In the genomic region with DNA sequence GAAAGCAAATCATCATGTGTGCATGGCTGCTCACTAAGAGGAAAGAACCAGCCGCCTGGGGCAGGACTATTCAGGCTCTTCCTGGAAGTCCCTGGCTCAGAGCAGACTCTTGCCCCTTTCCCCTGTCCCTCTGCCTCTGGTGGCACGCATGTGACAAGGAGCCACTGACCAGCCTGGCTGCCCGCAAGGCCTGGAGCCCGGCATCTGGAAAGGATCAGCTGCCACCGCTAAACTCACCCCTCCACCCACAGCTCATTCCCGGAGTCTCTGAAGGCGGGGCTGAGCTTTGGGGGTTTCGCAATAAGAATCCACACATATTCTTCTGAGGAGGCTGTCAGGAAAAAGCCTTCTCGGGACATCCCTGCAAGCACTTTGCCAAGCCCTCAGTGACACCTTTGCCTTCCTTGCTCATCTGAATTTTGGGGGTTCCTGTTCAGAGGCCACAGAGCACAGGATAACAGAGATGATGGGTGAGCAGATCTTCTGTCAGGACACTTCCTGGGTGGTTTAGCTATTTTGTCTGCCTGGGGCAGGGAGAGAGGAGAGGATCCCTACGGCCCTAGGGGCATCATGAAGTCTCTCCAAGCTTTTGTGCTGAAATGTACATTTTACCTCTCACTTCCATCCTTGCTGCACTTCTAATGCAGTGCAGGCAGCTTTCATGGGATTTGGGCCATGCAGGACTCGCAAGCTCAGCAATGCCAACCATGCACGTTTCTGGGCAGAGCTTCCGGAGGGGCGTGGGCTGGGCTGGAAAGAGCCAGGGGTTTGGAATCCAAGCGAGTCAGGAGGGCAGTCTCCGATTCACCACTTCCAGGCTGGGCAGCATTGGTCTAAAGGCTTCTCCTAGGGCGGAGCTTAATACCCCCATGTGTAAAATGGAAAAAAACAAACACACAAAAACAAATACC, we compare ENCODE assay signal across 8 cellular contexts.
DNase-seq lines count a peak whose midpoint lies in the region; ATAC-seq, FAIRE-seq and TF ChIP-seq lines count a peak whose summit lies in the region.

No MANE protein-coding gene starts in this region.

- no peaks in the 10 kb centered on the region for H3K36me3 ChIP-seq in Peyer's patch
- H3K36me3 ChIP-seq in fibroblast of lung (ENCODE audit: control insufficient read depth, insufficient read depth, low read length) = no peaks in the 10 kb centered on the region

- H3K4me3 ChIP-seq in Peyer's patch (peak overlapping the region in 1 of 4 donors; percentile 3), fibroblast of lung (replicated peaks in 1 of 4; ENCODE audit: control extremely low read depth in 1 of 4, insufficient read depth in 1 of 4, low read depth in 3 of 4, low read length in 4 of 4) (peak overlapping the region; percentile 1 to 63 (median 40))

- no peaks in the 10 kb centered on the region for H3K36me3 Mint-ChIP-seq in nephron progenitor cell (ENCODE audit: low read depth)

- no peaks in the 10 kb centered on the region for H3K79me2 ChIP-seq in fibroblast of lung (ENCODE audit: control insufficient read depth, insufficient read depth, low read length)

- peak overlapping the region; percentile 51 for H2AFZ ChIP-seq in fibroblast of lung (ENCODE audit: low read length)

- peaks cover 0 to 28% (median 0%) of the 10 kb centered on the region in 4 donors for H3K4me1 ChIP-seq in Peyer's patch
- H3K4me1 ChIP-seq in fibroblast of lung (ENCODE audit: control insufficient read depth, extremely low read depth, insufficient read depth, low read length) = peaks cover 7% of the 10 kb centered on the region

- H3K9me3 ChIP-seq in Peyer's patch = no peaks in the 10 kb centered on the region
- no peaks in the 10 kb centered on the region for H3K9me3 ChIP-seq in fibroblast of lung (ENCODE audit: control insufficient read depth, insufficient read depth, low read depth, low read length)

- no peak for ATAC-seq in HG03135 (IDR thresholded peaks at IDR 0.05; ENCODE audit: unreplicated experiment)

- no peak overlapping the region for H3K4me3 Mint-ChIP-seq in nephron progenitor cell

- TF ChIP-seq CTCF in Peyer's patch (IDR thresholded peaks at IDR 0.05) (no peak), fibroblast of lung (conservative IDR thresholded peaks at IDR 0.05 in 1 of 2, IDR thresholded peaks at IDR 0.05 in 1 of 2; ENCODE audit: low read depth in 1 of 2, low read length in 2 of 2) (no peak), nephron progenitor cell (IDR thresholded peaks at IDR 0.05) (no peak)

- H3K27ac ChIP-seq in Peyer's patch = peak overlapping the region; percentile 19 to 57 (median 50)
- H3K27ac ChIP-seq in fibroblast of lung (ENCODE audit: insufficient read depth, low read length) = peak overlapping the region; percentile 75

- TF ChIP-seq POLR2A in Peyer's patch (IDR thresholded peaks at IDR 0.05) (no peak), GM12892 (IDR thresholded peaks at IDR 0.05; ENCODE audit: low read depth, low read length) (no peak)

- DNase-seq in DMS53 treated with DMSO at 0.1 percent for 48 hours (lab: John Stamatoyannopoulos, UW; ENCODE audit: unreplicated experiment) (peak; percentile 40), Peyer's patch (peak; percentile 23 to 81 (median 62)), fibroblast of lung (ENCODE audit: low read depth in 2 of 2) (peak; percentile 88 to 95), nephron progenitor cell (peak; percentile 61), OCI-M2 (lab: John Stamatoyannopoulos, UW; ENCODE audit: unreplicated experiment) (no peak), GM12892 (ENCODE audit: insufficient read length) (no peak)
- no peak for DNase-seq in activated CD4-positive, alpha-beta T cell treated with anti-CD3 and anti-CD28 coated beads, Interleukin-2, amount 50 U/mL, for 4 hours

- peak overlapping the region; percentile 87 for H3K4me2 ChIP-seq in fibroblast of lung (ENCODE audit: extremely low read depth, insufficient read depth, low read length)

- H3K9me3 Mint-ChIP-seq in nephron progenitor cell = peaks cover 4% of the 10 kb centered on the region

- no peak for FAIRE-seq in GM12892 (lab: Jason Lieb, UNC)

- peaks cover 3% of the 10 kb centered on the region for H3K27me3 Mint-ChIP-seq in nephron progenitor cell (ENCODE audit: low read depth, poor library complexity)

- H3K9ac ChIP-seq in fibroblast of lung (ENCODE audit: insufficient read depth, low read length) = no peak overlapping the region

- no peaks in the 10 kb centered on the region for H4K20me1 ChIP-seq in fibroblast of lung (ENCODE audit: control insufficient read depth, extremely low read depth, insufficient read depth, low read length)

- H3K27me3 ChIP-seq in Peyer's patch (no peaks in the 10 kb centered on the region), fibroblast of lung (ENCODE audit: control insufficient read depth, insufficient read depth, low read length) (no peaks in the 10 kb centered on the region)

- H3K27ac Mint-ChIP-seq in nephron progenitor cell = no peak overlapping the region

- H3K4me1 Mint-ChIP-seq in nephron progenitor cell = peaks cover 57% of the 10 kb centered on the region

Comparison
In these comparisons a context has a peak if more than half of its experiments do, and no peak if none do; other contexts are left out.
1. DNase-seq: peak in DMS53 treated with DMSO at 0.1 percent for 48 hours (single experiment), Peyer's patch (3 of 3), fibroblast of lung (2 of 2) and nephron progenitor cell (single experiment); none in activated CD4-positive, alpha-beta T cell treated with anti-CD3 and anti-CD28 coated beads, Interleukin-2, amount 50 U/mL, for 4 hours (0 of 2), OCI-M2 (single experiment) and GM12892 (single experiment).